8 cellular contexts compared by ENCODE assay signal in the genomic region with DNA sequence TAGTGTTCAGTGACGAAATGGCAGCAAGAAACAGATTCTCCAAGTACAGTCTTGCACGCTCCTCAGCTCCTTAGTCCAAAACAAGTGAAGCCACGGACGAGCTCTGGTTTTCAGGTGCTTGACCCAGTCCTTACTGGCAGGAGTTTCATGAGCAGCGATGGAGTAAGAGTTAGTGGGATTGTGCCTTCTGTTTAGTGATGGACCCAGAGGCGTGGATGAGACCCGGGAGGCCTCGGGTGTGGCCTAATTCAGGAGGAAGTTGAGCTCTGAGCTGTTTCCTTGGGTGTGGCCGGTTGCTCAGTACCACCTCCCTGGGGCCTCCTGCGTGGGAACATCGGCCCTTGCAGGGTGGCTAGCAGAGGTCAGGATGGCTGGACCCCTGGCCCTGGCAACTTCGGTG. TPM values are rescaled to one million over a fixed set of nuclear protein-coding genes. Genes with fewer than 3 reads are reported as not detected.
DNase-seq lines count a peak whose midpoint lies in the region; ATAC-seq lines count a peak whose summit lies in the region.

No MANE protein-coding gene starts in this region.

- intact Hi-C loops in dendritic cell treated with granulocyte-macrophage colony-stimulating factor and Interleukin-4, amounts not matched to agents 40 ng/mL and 50 ng/mL, for 4 days (cut with micrococcal nuclease): loop anchor here (2.0 kb wide), 1 partner anchor 64 kb away; no protein-coding TSS in a partner anchor

- ATAC-seq in GM18907 (IDR thresholded peaks at IDR 0.05; ENCODE audit: unreplicated experiment) (peak; percentile 49), HG02870 (IDR thresholded peaks at IDR 0.05; ENCODE audit: unreplicated experiment) (peak; percentile 54)

- H3K36me3 Mint-ChIP-seq in dendritic cell treated with granulocyte-macrophage colony-stimulating factor and Interleukin-4, amounts not matched to agents 40 ng/mL and 50 ng/mL, for 4 days (ENCODE audit: low read depth): no peaks in the 10 kb centered on the region

- H3K9me3 Mint-ChIP-seq in dendritic cell treated with granulocyte-macrophage colony-stimulating factor and Interleukin-4, amounts not matched to agents 40 ng/mL and 50 ng/mL, for 4 days: no peaks in the 10 kb centered on the region

- H3K4me3 Mint-ChIP-seq in dendritic cell treated with granulocyte-macrophage colony-stimulating factor and Interleukin-4, amounts not matched to agents 40 ng/mL and 50 ng/mL, for 4 days: peak overlapping the region; percentile 57

- H3K27me3 Mint-ChIP-seq in dendritic cell treated with granulocyte-macrophage colony-stimulating factor and Interleukin-4, amounts not matched to agents 40 ng/mL and 50 ng/mL, for 4 days: peaks cover 4% of the 10 kb centered on the region

- peak overlapping the region; percentile 81 for H3K27ac Mint-ChIP-seq in dendritic cell treated with granulocyte-macrophage colony-stimulating factor and Interleukin-4, amounts not matched to agents 40 ng/mL and 50 ng/mL, for 4 days

- DNase-seq in SKM-1 (lab: John Stamatoyannopoulos, UW; ENCODE audit: unreplicated experiment) (peak; percentile 2), HT-29 (ENCODE audit: low spot score) (no peak), GF-D8 (lab: John Stamatoyannopoulos, UW) (no peak)
- DNase-seq in stimulated activated CD4-positive, alpha-beta T cell treated with anti-CD3 and anti-CD28 coated beads, Interleukin-4, amount 100 ng/mL, for 1 hour: peak; percentile 4
- no peak for DNase-seq in NK-92 treated with Interleukin-12 subunit alpha and Interleukin-12 subunit beta, amount 100 ng/mL, for 24 hours (lab: John Stamatoyannopoulos, UW)

- H3K4me1 Mint-ChIP-seq in dendritic cell treated with granulocyte-macrophage colony-stimulating factor and Interleukin-4, amounts not matched to agents 40 ng/mL and 50 ng/mL, for 4 days (ENCODE audit: low read depth): peaks cover 20% of the 10 kb centered on the region

RNA-seq across cellular contexts. Expression of a gene that starts 52.0 kb away (rescaled TPM):
- total RNA-seq in HT-29 (2014; rRNA removed; shearing (Covaris generic)): not detected in 2 replicates

Comparison
In these comparisons a context has a peak if more than half of its experiments do, and no peak if none do; other contexts are left out.
1. DNase-seq: peak in SKM-1 (single experiment) and stimulated activated CD4-positive, alpha-beta T cell treated with anti-CD3 and anti-CD28 coated beads, Interleukin-4, amount 100 ng/mL, for 1 hour (single experiment); none in HT-29 (single experiment), GF-D8 (single experiment) and NK-92 treated with Interleukin-12 subunit alpha and Interleukin-12 subunit beta, amount 100 ng/mL, for 24 hours (single experiment).